ENCODE assay signal across 8 cellular contexts in genomic region chr6:131199568-131200272, GRCh38.
DNase-seq lines count a peak whose midpoint lies in the region; ATAC-seq and TF ChIP-seq lines count a peak whose summit lies in the region.

No MANE protein-coding gene starts in this region.

- H3K36me3 ChIP-seq in neutrophil = no peaks in the 10 kb centered on the region

- DNase-seq in AG09309 (ENCODE audit: low read depth) (peak; percentile 17), NCI-H748 (lab: John Stamatoyannopoulos, UW; ENCODE audit: unreplicated experiment) (peak; percentile 38), epithelial cell of proximal tubule (ENCODE audit: low read depth) (peak; percentile 37), NCI-H510A (lab: John Stamatoyannopoulos, UW) (no peak)
- DNase-seq in activated CD8-positive, alpha-beta memory T cell treated with anti-CD3 and anti-CD28 coated beads for 24 hours = peak; percentile 85

- H3K27ac ChIP-seq in neutrophil = peak overlapping the region; percentile 88

- H3K9me3 ChIP-seq in neutrophil = no peaks in the 10 kb centered on the region

- H3K4me3 ChIP-seq in AG09309 (ENCODE audit: control insufficient read depth, low read depth, low read length) (no peak overlapping the region), epithelial cell of proximal tubule (ENCODE audit: low read depth, low read length) (no peak overlapping the region), neutrophil (ENCODE audit: low read depth in 1 of 2, low read length in 1 of 2) (peak overlapping the region in 1 of 2 experiments; percentile 39)

- TF ChIP-seq CTCF in AG09309 (IDR thresholded peaks at IDR 0.05; ENCODE audit: control insufficient read depth, insufficient read depth, low read depth, low read length, missing control alignments) (peak; percentile 71), epithelial cell of proximal tubule (conservative IDR thresholded peaks at IDR 0.05; ENCODE audit: low read depth, low read length) (peak; percentile 89), neutrophil (IDR thresholded peaks at IDR 0.05) (peak; percentile 60)

- peaks cover 27 to 41% of the 10 kb centered on the region in 2 experiments for H3K4me1 ChIP-seq in neutrophil (ENCODE audit: control insufficient read depth in 1 of 2, insufficient read depth in 1 of 2, low read depth in 1 of 2, low read length in 1 of 2)

- no peaks in the 10 kb centered on the region for H3K27me3 ChIP-seq in neutrophil

- peak; percentile 100 for ATAC-seq in GM18519 (IDR thresholded peaks at IDR 0.05; ENCODE audit: low FRiP score, unreplicated experiment)
- peak; percentile 100 for ATAC-seq in HG03025 (IDR thresholded peaks at IDR 0.05; ENCODE audit: low FRiP score, unreplicated experiment)
